1 cellular context compared by ENCODE assay signal in the genomic region with DNA sequence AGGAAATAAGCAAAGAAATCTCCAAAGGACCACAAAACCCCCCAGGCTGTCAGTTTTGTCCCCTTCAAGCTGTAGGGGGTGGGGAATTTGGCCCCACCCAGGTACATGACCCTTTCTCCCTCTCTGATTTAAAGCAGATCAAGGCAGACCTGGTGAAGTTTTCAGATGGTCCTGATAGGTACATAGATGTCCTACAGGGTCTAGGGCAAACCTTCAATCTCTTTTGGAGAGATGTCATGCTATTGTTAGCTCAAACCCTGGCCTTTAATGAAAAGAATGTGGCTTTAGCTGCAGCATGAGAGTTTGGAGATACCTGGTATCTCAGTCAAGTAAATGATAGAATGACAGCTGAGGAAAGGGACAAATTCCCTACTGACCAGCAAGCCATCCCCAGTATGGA. TPM values are rescaled to one million over a fixed set of nuclear protein-coding genes. Genes with fewer than 3 reads are reported as not detected.
"Had no signal": no experiment of that assay in that cellular context is flagged by ENCODE, and none has a peak within 500 bp of the region (broad histone marks: within the 10 kb centered on the region; RNA-seq: fewer than 3 reads in every experiment).

No MANE protein-coding gene starts in this region.

RNA-seq across cellular contexts. Expression of a gene that starts 18.5 kb away (rescaled TPM):
- total RNA-seq: SK-MEL-5 had no signal
